In genomic region chr3:178968996-178969700, GRCh38 we compare ENCODE assay signal across 12 cellular contexts.
DNase-seq lines count a peak whose midpoint lies in the region; ATAC-seq and TF ChIP-seq lines count a peak whose summit lies in the region.
"Had no signal": no experiment of that assay in that cellular context is flagged by ENCODE, and none has a peak within 500 bp of the region (broad histone marks: within the 10 kb centered on the region; RNA-seq: fewer than 3 reads in every experiment).

No MANE protein-coding gene starts in this region.

- H3K4me3 ChIP-seq in OCI-LY7 (ENCODE audit: low read depth, low read length, poor library complexity, severe bottlenecking) (peak overlapping the region; percentile 18), HAP-1 (no peak overlapping the region), upper lobe of right lung (no peak overlapping the region)

- H3K27ac ChIP-seq in OCI-LY7 (ENCODE audit: low read depth, low read length, poor library complexity, severe bottlenecking): peak overlapping the region; percentile 90
- no peak overlapping the region for H3K27ac ChIP-seq in upper lobe of right lung

- intact Hi-C loops in OCI-LY7 (cut with micrococcal nuclease; ENCODE audit: unreplicated experiment) (loop anchor here (5.0 kb wide), 2 partner anchors 103 to 452 kb away; partner anchors contain the start of gene ZMAT3), upper lobe of right lung (cut with DNase I) (no loop called here)

- CTCF ChIA-PET in OCI-LY7 (lab: Charles Lee; ENCODE audit: unreplicated experiment): interaction anchor here (0.5 kb wide), 1 partner anchor 488 kb away, joined by 3 read pairs; no protein-coding TSS in a partner anchor

- peak overlapping the region; percentile 30; the same call in 1 of the 2 replicates for H2AFZ ChIP-seq in OCI-LY7 (ENCODE audit: low read length)

- POLR2A ChIA-PET in OCI-LY7 (lab: Charles Lee): interaction anchor here (0.9 to 1.9 kb wide), 2 partner anchors 24 to 505 kb away, joined by 3 to 5 read pairs; no protein-coding TSS in a partner anchor

- H3K36me3 ChIP-seq in OCI-LY7 (ENCODE audit: insufficient read depth, low read length) (no peaks in the 10 kb centered on the region), HAP-1 (replicated peaks) (no peaks in the 10 kb centered on the region), upper lobe of right lung (no peaks in the 10 kb centered on the region)

- H3K4me2 ChIP-seq in OCI-LY7 (ENCODE audit: low read length): peak overlapping the region; percentile 89

- no peaks in the 10 kb centered on the region for H3K9me3 ChIP-seq in OCI-LY7 (ENCODE audit: low read length)
- no peaks in the 10 kb centered on the region for H3K9me3 ChIP-seq in HAP-1
- H3K9me3 ChIP-seq in upper lobe of right lung: no peaks in the 10 kb centered on the region

- H3K9me2 ChIP-seq in OCI-LY7 (ENCODE audit: insufficient read depth, low read length): no peaks in the 10 kb centered on the region

- H3K4me1 ChIP-seq in OCI-LY7 (ENCODE audit: insufficient read depth, low read length, poor library complexity, severe bottlenecking): peaks cover 44% of the 10 kb centered on the region
- H3K4me1 ChIP-seq in HAP-1: peaks cover 3% of the 10 kb centered on the region
- peaks cover 5% of the 10 kb centered on the region for H3K4me1 ChIP-seq in upper lobe of right lung

- DNase-seq in OCI-LY7 (ENCODE audit: low spot score) (peak; percentile 70), NCI-H2081 treated with DMSO at 0.1 percent for 48 hours (lab: John Stamatoyannopoulos, UW) (no peak), HAP-1 (ENCODE audit: low spot score in 2 of 2) (no peak), upper lobe of right lung (no peak)
- DNase-seq in activated CD8-positive, alpha-beta memory T cell treated with anti-CD3 and anti-CD28 coated beads, Interleukin-2, amount 50 U/mL, for 4 hours: no peak
- DNase-seq: activated CD4-positive, alpha-beta T cell treated with anti-CD3 and anti-CD28 coated beads, Interleukin-2, amount 10 ng/mL, durations not matched to agents 24 days and 14 days; COR-L47; GOT3; NCI-H1092 had no signal

- TF ChIP-seq CTCF in OCI-LY7 (conservative IDR thresholded peaks at IDR 0.05; ENCODE audit: low read length) (no peak), upper lobe of right lung (IDR thresholded peaks at IDR 0.05) (no peak)

- BruUV-seq in OCI-LY7 (replicated peaks; lab: Mats Ljungman, UMichigan): no TSS peak

- in situ Hi-C loops in HAP-1 (cut with MboI; ENCODE audit: low sequenced_read_pairs): loop anchor here (25.0 kb wide), 1 partner anchor 532 kb away; no protein-coding TSS in a partner anchor

- H3K79me2 ChIP-seq in OCI-LY7 (ENCODE audit: insufficient read depth, low read depth, low read length): no peaks in the 10 kb centered on the region

- no peaks in the 10 kb centered on the region for H3K27me3 ChIP-seq in HAP-1 (ENCODE audit: low read depth)
- no peaks in the 10 kb centered on the region for H3K27me3 ChIP-seq in upper lobe of right lung

- ATAC-seq in GM18517 (IDR thresholded peaks at IDR 0.05; ENCODE audit: unreplicated experiment) (peak; percentile 90), GM21526 (IDR thresholded peaks at IDR 0.05; ENCODE audit: low FRiP score, unreplicated experiment) (peak; percentile 92), HG03108 (IDR thresholded peaks at IDR 0.05; ENCODE audit: unreplicated experiment) (peak; percentile 85), upper lobe of right lung (no peak)

- no peaks in the 10 kb centered on the region for H4K20me1 ChIP-seq in OCI-LY7 (ENCODE audit: insufficient read depth, low read length)
